Comparison of ENCODE assay signal across 1 cellular context in genomic region chr2:263774-264492, GRCh38.
TF ChIP-seq lines count a peak whose summit lies in the region.

TSS of gene SH3YL1 (minus strand) at chr2:264032. CDS start at chr2:263984, 48 bp downstream.

TF ChIP-seq in HepG2, 621 proteins besides CTCF, POLR2A, EP300 and RAD21 (continued from another document and continues in another):
- TF ChIP-seq ZBTB20 (CRISPR knock-in tag; IDR thresholded peaks at IDR 0.05; ENCODE audit: borderline replicate concordance, low read depth) (no peak), BRD4 (CRISPR knock-in tag; IDR thresholded peaks at IDR 0.05) (no peak), ZNF710 (CRISPR knock-in tag; IDR thresholded peaks at IDR 0.05; ENCODE audit: borderline replicate concordance) (no peak), MTF1 (CRISPR knock-in tag; IDR thresholded peaks at IDR 0.05) (no peak), PRDM15 (CRISPR knock-in tag; IDR thresholded peaks at IDR 0.05) (no peak), ZNF101 (CRISPR knock-in tag; IDR thresholded peaks at IDR 0.05; ENCODE audit: borderline replicate concordance, low read depth) (no peak), ZNF614 (CRISPR knock-in tag; IDR thresholded peaks at IDR 0.05; ENCODE audit: borderline replicate concordance) (no peak), SNRNP70 (IDR thresholded peaks at IDR 0.05; ENCODE audit: low read depth, low read length) (no peak), AGO1 (IDR thresholded peaks at IDR 0.05; ENCODE audit: low read depth, low read length, poor library complexity, severe bottlenecking) (no peak), MIER2 (CRISPR knock-in tag; IDR thresholded peaks at IDR 0.05) (no peak), JUND (CRISPR knock-in tag; IDR thresholded peaks at IDR 0.05) (no peak; the same call in 1 of the 2 replicates), TCF12 (IDR thresholded peaks at IDR 0.05) (no peak), TCF12 (CRISPR knock-in tag; IDR thresholded peaks at IDR 0.05) (no peak), ZNF672 (CRISPR knock-in tag; IDR thresholded peaks at IDR 0.05) (no peak), GATA4 (IDR thresholded peaks at IDR 0.05; ENCODE audit: borderline replicate concordance, low read depth) (no peak), SMARCC2 (IDR thresholded peaks at IDR 0.05) (no peak), KIAA2018 (CRISPR knock-in tag; IDR thresholded peaks at IDR 0.05; ENCODE audit: borderline replicate concordance) (no peak), ZNF776 (CRISPR knock-in tag; IDR thresholded peaks at IDR 0.05) (no peak), ETV6 (CRISPR knock-in tag; conservative IDR thresholded peaks at IDR 0.05) (0 out of 2 replicates have a peak, but pooled peaks have one; percentile 27), CSRNP1 (CRISPR knock-in tag; IDR thresholded peaks at IDR 0.05) (peak; percentile 32; the same call in 1 of the 2 replicates), SOX6 (IDR thresholded peaks at IDR 0.05) (no peak), SOX6 (CRISPR knock-in tag; IDR thresholded peaks at IDR 0.05) (no peak), TRIM22 (IDR thresholded peaks at IDR 0.05) (no peak), HNF4G (IDR thresholded peaks at IDR 0.05; ENCODE audit: borderline replicate concordance, low read depth, low read length) (no peak), HNF4G (CRISPR knock-in tag; IDR thresholded peaks at IDR 0.05; ENCODE audit: borderline replicate concordance, low read depth) (no peak), TAF15 (IDR thresholded peaks at IDR 0.05; ENCODE audit: low read depth, low read length, poor library complexity, severe bottlenecking) (no peak), U2AF2 (IDR thresholded peaks at IDR 0.05; ENCODE audit: low read depth, low read length) (no peak), SRSF1 (optimal IDR thresholded peaks at IDR 0.05; ENCODE audit: low read depth, low read length) (peak; percentile 8), RCOR2 (CRISPR knock-in tag; IDR thresholded peaks at IDR 0.05) (no peak), ZNF407 (CRISPR knock-in tag; IDR thresholded peaks at IDR 0.05; ENCODE audit: not compliant biosample characterization) (no peak), ZNF777 (CRISPR knock-in tag; IDR thresholded peaks at IDR 0.05) (no peak), ZMAT5 (CRISPR knock-in tag; IDR thresholded peaks at IDR 0.05; ENCODE audit: borderline replicate concordance, low read depth) (no peak)
